21 cellular contexts compared by ENCODE assay signal in genomic region chr20:50036703-50037102, GRCh38. TPM values are rescaled to one million over a fixed set of nuclear protein-coding genes. Genes with fewer than 3 reads are reported as not detected.
DNase-seq lines count a peak whose midpoint lies in the region; ATAC-seq, FAIRE-seq and TF ChIP-seq lines count a peak whose summit lies in the region.
"Had no signal": no experiment of that assay in that cellular context is flagged by ENCODE, and none has a peak within 500 bp of the region (broad histone marks: within the 10 kb centered on the region; RNA-seq: fewer than 3 reads in every experiment).

No MANE protein-coding gene starts in this region.

- no peaks in the 10 kb centered on the region for H3K27me3 Mint-ChIP-seq in MCF 10A (ENCODE audit: insufficient read depth, unreplicated experiment)
- H3K27me3 Mint-ChIP-seq: CD4-positive, CD25-positive, alpha-beta regulatory T cell had no signal

- no peak overlapping the region for H3K56ac ChIP-seq in IMR-90 (ENCODE audit: extremely low read depth, insufficient read depth, low read length)

- in situ Hi-C loops in IMR-90 (cut with MboI; ENCODE audit: low sequenced_read_pairs) = no loop called here

- H4K20me1 ChIP-seq in IMR-90 (ENCODE audit: insufficient read depth, low read length) = no peaks in the 10 kb centered on the region; the same call in 1 of the 2 replicates

- peaks cover 11% of the 10 kb centered on the region for H3K4me1 Mint-ChIP-seq in MCF 10A (ENCODE audit: insufficient read depth, unreplicated experiment)

- ATAC-seq in A549 (no peak), IMR-90 (ENCODE audit: low read depth) (no peak)
- ATAC-seq: HCT116 had no signal

- no peak overlapping the region for H3K23ac ChIP-seq in IMR-90 (ENCODE audit: low read depth, low read length)
- no peak overlapping the region for H3K23ac ChIP-seq in mesenchymal stem cell (ENCODE audit: low read length in 2 of 2)

- TF ChIP-seq CTCF in A549 (IDR thresholded peaks at IDR 0.05) (no peak), IMR-90 (conservative IDR thresholded peaks at IDR 0.05; ENCODE audit: low read depth, low read length) (no peak), MCF 10A (IDR thresholded peaks at IDR 0.05; ENCODE audit: unreplicated experiment) (no peak)

- TF ChIP-seq RAD21 in A549 (conservative IDR thresholded peaks at IDR 0.05 in 1 of 2, IDR thresholded peaks at IDR 0.05 in 1 of 2) (no peak), IMR-90 (IDR thresholded peaks at IDR 0.05; ENCODE audit: low read length) (no peak)

- H3K79me1 ChIP-seq in IMR-90 (ENCODE audit: low read depth in 1 of 2, low read length in 2 of 2) = no peaks in the 10 kb centered on the region
- H3K79me1 ChIP-seq in mesenchymal stem cell (replicated peaks; ENCODE audit: low read length, poor library complexity, severe bottlenecking) = no peaks in the 10 kb centered on the region

- BruUV-seq in IMR-90 (replicated peaks; lab: Mats Ljungman, UMichigan) (no TSS peak), MCF 10A (replicated peaks; lab: Mats Ljungman, UMichigan) (no TSS peak)

- no peak overlapping the region for H2BK120ac ChIP-seq in IMR-90 (ENCODE audit: low read depth, low read length)
- H2BK120ac ChIP-seq in mesenchymal stem cell (ENCODE audit: low read depth, low read length) = no peak overlapping the region

- no peak overlapping the region for H2AFZ ChIP-seq in IMR-90 (replicated peaks; ENCODE audit: low read length, poor library complexity)
- no peak overlapping the region for H2AFZ ChIP-seq in mesenchymal stem cell (ENCODE audit: low read depth, low read length)
- H2AFZ ChIP-seq: GM23248 had no signal

- H3K9ac ChIP-seq in IMR-90 (ENCODE audit: low read depth, low read length) (no peak overlapping the region), mesenchymal stem cell (ENCODE audit: low read length) (no peak overlapping the region)
- H3K9ac ChIP-seq: GM23248 had no signal

- H3K9me1 ChIP-seq in IMR-90 (ENCODE audit: insufficient read depth, low read length) = peaks cover 6% of the 10 kb centered on the region

- peak overlapping the region; percentile 38; the same call in 1 of the 2 replicates for H2AK5ac ChIP-seq in IMR-90 (ENCODE audit: low read depth, low read length)
- H2AK5ac ChIP-seq in mesenchymal stem cell (ENCODE audit: low read length, severe bottlenecking) = no peak overlapping the region

- H3K27ac Mint-ChIP-seq in MCF 10A (ENCODE audit: low read depth, unreplicated experiment) = no peak overlapping the region
- H3K27ac Mint-ChIP-seq: CD4-positive, CD25-positive, alpha-beta regulatory T cell; CD8-positive, alpha-beta memory T cell had no signal

- H2BK15ac ChIP-seq in IMR-90 (ENCODE audit: low read depth, low read length) (no peak overlapping the region), mesenchymal stem cell (ENCODE audit: low read depth, poor library complexity, severe bottlenecking) (peak overlapping the region; percentile 20)

- POLR2A ChIA-PET in A549 (lab: Yijun Ruan, JAX) (interaction anchor here (0.6 kb wide), 1 partner anchor 75 kb away, joined by 4 read pairs; no protein-coding TSS in a partner anchor), IMR-90 (lab: Charles Lee; ENCODE audit: unreplicated experiment) (no interaction called here), MCF 10A (lab: Yijun Ruan, JAX) (interaction anchor here (0.7 to 1.2 kb wide), 4 partner anchors 11 to 33 kb away, joined by 3 to 5 read pairs (median 3); no protein-coding TSS in a partner anchor)

- CTCF ChIA-PET in A549 (lab: Yijun Ruan, JAX) = interaction anchor here (1.0 to 7.4 kb wide), 8 partner anchors 9 to 426 kb away, joined by 3 to 66 read pairs (median 8); no protein-coding TSS in a partner anchor
- CTCF ChIA-PET in IMR-90 (lab: Yijun Ruan, JAX) = no interaction called here
- CTCF ChIA-PET in MCF 10A (lab: Yijun Ruan, JAX) = interaction anchor here (0.6 to 5.8 kb wide), 6 partner anchors 10 to 132 kb away, joined by 3 to 43 read pairs (median 5); no protein-coding TSS in a partner anchor

- H3K36me3 Mint-ChIP-seq in MCF 10A (ENCODE audit: insufficient read depth, unreplicated experiment) = no peaks in the 10 kb centered on the region
- H3K36me3 Mint-ChIP-seq: CD4-positive, CD25-positive, alpha-beta regulatory T cell; CD8-positive, alpha-beta memory T cell had no signal

- dilution Hi-C loops in IMR-90 (cut with HindIII; ENCODE audit: low sequenced_read_pairs, unreplicated experiment) = no loop called here

- H3K4me3 ChIP-seq in A549 (no peak overlapping the region), IMR-90 (ENCODE audit: insufficient read depth, low read depth, low read length) (no peak overlapping the region), mesenchymal stem cell (ENCODE audit: insufficient read depth in 1 of 2, low read depth in 1 of 2, low read length in 2 of 2) (no peak overlapping the region)
- H3K4me3 ChIP-seq: GM23248 had no signal

- H3K27me3 ChIP-seq in IMR-90 (ENCODE audit: control insufficient read depth, insufficient read depth, low read length) = no peaks in the 10 kb centered on the region
- H3K27me3 ChIP-seq in mesenchymal stem cell (ENCODE audit: control insufficient read depth in 1 of 2, insufficient read depth in 1 of 2, low read length in 2 of 2) = peaks cover 8 to 17% of the 10 kb centered on the region in 2 experiments
- H3K27me3 ChIP-seq: BE2C had no signal

- no peak overlapping the region for H3K4me2 ChIP-seq in A549
- no peak overlapping the region for H3K4me2 ChIP-seq in IMR-90 (ENCODE audit: low read depth, low read length)
- no peak overlapping the region for H3K4me2 ChIP-seq in mesenchymal stem cell (ENCODE audit: low read length, poor library complexity, severe bottlenecking)

- H3K9me3 ChIP-seq in A549 (no peaks in the 10 kb centered on the region), IMR-90 (ENCODE audit: control insufficient read depth, insufficient read depth, low read length) (no peaks in the 10 kb centered on the region), mesenchymal stem cell (ENCODE audit: control insufficient read depth, low read length) (no peaks in the 10 kb centered on the region)
- H3K9me3 ChIP-seq: BE2C had no signal

- H2BK5ac ChIP-seq in IMR-90 (ENCODE audit: low read depth, low read length, poor library complexity, severe bottlenecking) = no peak overlapping the region
- H2BK5ac ChIP-seq in mesenchymal stem cell (ENCODE audit: low read depth, low read length, poor library complexity, severe bottlenecking) = no peak overlapping the region

- H3K4ac ChIP-seq in IMR-90 (ENCODE audit: low read depth, low read length) (no peak overlapping the region), mesenchymal stem cell (ENCODE audit: low read depth in 1 of 2, low read length in 2 of 2) (no peak overlapping the region)

- H2AK9ac ChIP-seq in IMR-90 (replicated peaks; ENCODE audit: low read depth, low read length, poor library complexity) = no peak overlapping the region

- no peak overlapping the region for H3K4me3 Mint-ChIP-seq in MCF 10A (ENCODE audit: unreplicated experiment)
- H3K4me3 Mint-ChIP-seq: CD4-positive, CD25-positive, alpha-beta regulatory T cell; CD8-positive, alpha-beta memory T cell had no signal

- H3K9me3 Mint-ChIP-seq in MCF 10A (ENCODE audit: unreplicated experiment) = no peaks in the 10 kb centered on the region
- H3K9me3 Mint-ChIP-seq: CD8-positive, alpha-beta memory T cell had no signal

- no peak overlapping the region for H2BK12ac ChIP-seq in mesenchymal stem cell (ENCODE audit: low read length in 2 of 2)

- H3K14ac ChIP-seq in IMR-90 (replicated peaks; ENCODE audit: low read depth, low read length) (no peak overlapping the region), mesenchymal stem cell (ENCODE audit: low read length in 2 of 2) (no peak overlapping the region)

- WGBS in A549 (ENCODE audit: missing lambda C conversion rate) = 84% methylated on average over 3 of the region's 3 CpGs
- no CpG with 5 or more reads among the region's 3 CpGs for WGBS in IMR-90 (ENCODE audit: extremely low coverage in 2 of 2, insufficient read length in 1 of 2), 2 experiments
- WGBS in mesenchymal stem cell = 68% methylated on average over 3 of the region's 3 CpGs

- intact Hi-C loops in IMR-90 (cut with micrococcal nuclease) = no loop called here
- intact Hi-C loops in posterior vena cava (cut with DNase I) = no loop called here
- intact Hi-C loops in MCF 10A (cut with micrococcal nuclease) = no loop called here

- H4K91ac ChIP-seq in IMR-90 (ENCODE audit: insufficient read depth, low read depth, low read length) (0 out of 2 replicates have a peak overlapping the region, but pooled peaks have one; percentile 21), mesenchymal stem cell (ENCODE audit: low read length) (no peak overlapping the region)

- H3K27ac ChIP-seq in A549 = peak overlapping the region; percentile 29 to 65; a peak in 5 of 6 replicates
- no peak overlapping the region for H3K27ac ChIP-seq in IMR-90 (ENCODE audit: insufficient read depth, low read length)
- H3K27ac ChIP-seq in mesenchymal stem cell (ENCODE audit: low read length, poor library complexity, severe bottlenecking) = no peak overlapping the region
- H3K27ac ChIP-seq: GM23248 had no signal

- H4K8ac ChIP-seq in IMR-90 (ENCODE audit: low read depth in 2 of 2, low read length in 2 of 2) = no peak overlapping the region
- no peak overlapping the region for H4K8ac ChIP-seq in mesenchymal stem cell (ENCODE audit: low read length)

- no peak for FAIRE-seq in A549 (lab: Jason Lieb, UNC)
- FAIRE-seq: G401.6, GM12891, GM19239 had no signal

- H3K4me1 ChIP-seq in A549 = peaks cover 47% of the 10 kb centered on the region
- H3K4me1 ChIP-seq in IMR-90 (ENCODE audit: control insufficient read depth, insufficient read depth, low read length) = peaks cover 11% of the 10 kb centered on the region
- H3K4me1 ChIP-seq in mesenchymal stem cell (ENCODE audit: control insufficient read depth, insufficient read depth, low read depth, low read length) = peaks cover 13% of the 10 kb centered on the region

- no peak for TF ChIP-seq POLR2A in A549 (IDR thresholded peaks at IDR 0.05; ENCODE audit: low read length)
- no peak for TF ChIP-seq POLR2A in IMR-90 (IDR thresholded peaks at IDR 0.05; ENCODE audit: low read depth, low read length)

- H2BK20ac ChIP-seq in IMR-90 (ENCODE audit: low read depth, low read length) = no peak overlapping the region

- no peak overlapping the region for H3K18ac ChIP-seq in IMR-90 (ENCODE audit: low read depth, low read length)
- no peak overlapping the region for H3K18ac ChIP-seq in mesenchymal stem cell (ENCODE audit: low read depth in 1 of 2, low read length in 2 of 2)

- TF ChIP-seq EP300 in A549 (IDR thresholded peaks at IDR 0.05) = no peak

- H3K36me3 ChIP-seq in IMR-90 (ENCODE audit: control insufficient read depth, insufficient read depth, low read length) (no peaks in the 10 kb centered on the region), mesenchymal stem cell (ENCODE audit: control insufficient read depth in 1 of 2, insufficient read depth in 2 of 2, low read depth in 1 of 2, low read length in 2 of 2) (no peaks in the 10 kb centered on the region)
- H3K36me3 ChIP-seq: BE2C had no signal

- no peak overlapping the region for H4K5ac ChIP-seq in IMR-90 (ENCODE audit: low read depth, low read length)

- DNase-seq in A549 (ENCODE audit: low read depth in 1 of 2, low spot score in 1 of 2) (no peak), IMR-90 (no peak), mesenchymal stem cell (no peak), posterior vena cava (ENCODE audit: low spot score) (peak; percentile 57), NCI-H2081 treated with DMSO at 0.1 percent for 48 hours (lab: John Stamatoyannopoulos, UW) (no peak), MCF 10A (ENCODE audit: unreplicated experiment) (no peak), NCI-H1930 (lab: John Stamatoyannopoulos, UW) (no peak)
- DNase-seq: 8988T; BE2C; C1 segment of cervical spinal cord; CD4-positive, CD25-positive, alpha-beta regulatory T cell; CD8-positive, alpha-beta memory T cell; COR-L47; DMS 273 treated with DMSO at 0.1 percent for 48 hours; GM23248; H7; KBM-7 had no signal

RNA-seq across cellular contexts. Expression of gene SNAI1, which starts 53.9 kb away (rescaled TPM):
- polyA plus RNA-seq in A549 (2011; rRNA removed) = 7.0 and 7.2 TPM in 2 replicates
- polyA plus RNA-seq in A549 (2012; cell fraction: cytosol; rRNA removed) = 14.0 and 21.4 TPM in 2 replicates
- polyA plus RNA-seq in A549 (2012; cell fraction: nucleus; rRNA removed) = 22.7 and 28.4 TPM in 2 replicates
- polyA plus RNA-seq in A549 (2017; fragmentation: RNase III; extraction: RNeasy Plus Mini Kit Qiagen cat#74134 plus additional on column Dnase treatment) = 8.0 to 11.1 TPM (median 10.7 TPM) in 3 replicates
- polyA minus RNA-seq in A549 (2011; rRNA and poly(A)+ RNA removed) = 3.8 and 6.0 TPM in 2 replicates
- total RNA-seq in IMR-90 (2012; rRNA removed) = 0.54 and 0.83 TPM in 2 replicates
- polyA plus RNA-seq in IMR-90 (2012; rRNA removed) = 13.7 and 14.9 TPM in 2 replicates
- polyA plus RNA-seq in IMR-90 (2012; cell fraction: cytosol; rRNA removed) = 10.8 and 34.1 TPM in 2 replicates
- polyA plus RNA-seq in IMR-90 (2012; cell fraction: nucleus; rRNA removed; ENCODE audit: low replicate concordance) = 54.0 and 64.7 TPM in 2 replicates
- 36.2 TPM for polyA plus RNA-seq in mesenchymal stem cell (2013, experiment 1 of 2)
- polyA plus RNA-seq in mesenchymal stem cell (2013, experiment 2 of 2) = 36.0 TPM
- total RNA-seq in posterior vena cava = 1 to 10 TPM; 8.6 to 8.9 TPM
- 0.17 and 0.23 TPM in 2 replicates for total RNA-seq in MCF 10A (2022)

Comparison
In these comparisons a context has a peak if more than half of its experiments do, and no peak if none do; other contexts are left out.
1. H3K27ac ChIP-seq: peak in A549 (2 of 2); none in IMR-90 (single experiment) and mesenchymal stem cell (single experiment).